In the genomic region with DNA sequence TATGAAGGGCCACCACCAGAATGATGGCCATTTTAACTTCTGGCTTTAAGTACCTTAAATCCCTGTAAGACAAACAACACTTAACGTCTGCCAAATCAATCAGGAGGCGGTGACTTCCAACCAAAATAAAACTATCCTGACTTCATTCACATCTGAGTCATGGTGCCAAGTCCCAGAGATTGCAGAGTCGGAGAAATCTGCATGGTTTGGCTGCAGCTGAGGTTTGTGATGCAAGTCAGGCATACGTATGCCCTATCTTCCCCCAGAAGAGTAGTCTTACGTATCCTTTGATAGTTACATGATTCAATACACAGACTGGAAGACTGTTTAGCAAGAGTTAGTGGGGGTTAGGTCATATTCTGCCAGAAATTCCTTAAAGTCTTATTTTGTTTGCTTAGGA, we compare ENCODE assay signal across 8 cellular contexts. TPM values are rescaled to one million over a fixed set of nuclear protein-coding genes. Genes with fewer than 3 reads are reported as not detected.
DNase-seq lines count a peak whose midpoint lies in the region; ATAC-seq and TF ChIP-seq lines count a peak whose summit lies in the region.
"Had no signal": no experiment of that assay in that cellular context is flagged by ENCODE, and none has a peak within 500 bp of the region (broad histone marks: within the 10 kb centered on the region; RNA-seq: fewer than 3 reads in every experiment).

No MANE protein-coding gene starts in this region.

- WGBS in smooth muscle cell (ENCODE audit: low lambda C conversion rate), result 13% methylated on average over 5 of the region's 5 CpGs

- H3K27me3 ChIP-seq in right atrium auricular region, result no peaks in the 10 kb centered on the region
- H3K27me3 ChIP-seq in smooth muscle cell (ENCODE audit: low read depth), result no peaks in the 10 kb centered on the region

- peak overlapping the region; percentile 94 to 99 for H3K27ac ChIP-seq in right atrium auricular region
- H3K27ac ChIP-seq in smooth muscle cell (ENCODE audit: low read depth), result peak overlapping the region; percentile 85
- H3K27ac ChIP-seq: PC-9 had no signal

- H3K9me3 ChIP-seq in right atrium auricular region (no peaks in the 10 kb centered on the region), smooth muscle cell (replicated peaks; ENCODE audit: low read depth) (no peaks in the 10 kb centered on the region)

- peaks cover 15% of the 10 kb centered on the region for H3F3A ChIP-seq in smooth muscle cell (ENCODE audit: low read depth)

- H3K79me2 ChIP-seq in smooth muscle cell (ENCODE audit: low read depth), result peaks cover 21% of the 10 kb centered on the region

- H3K27ac Mint-ChIP-seq in activated B cell treated with CpG ODN at 0.5 μM for 24 hours, result peak overlapping the region; percentile 86

- H3K4me1 Mint-ChIP-seq in activated B cell treated with CpG ODN at 0.5 μM for 24 hours, result peaks cover 76% of the 10 kb centered on the region

- TF ChIP-seq CTCF in activated B cell treated with CpG ODN at 0.5 μM for 24 hours (IDR thresholded peaks at IDR 0.05), result no peak
- no peak for TF ChIP-seq CTCF in right atrium auricular region (IDR thresholded peaks at IDR 0.05)
- no peak for TF ChIP-seq CTCF in smooth muscle cell (IDR thresholded peaks at IDR 0.05; ENCODE audit: borderline replicate concordance, insufficient read depth, poor library complexity, severe bottlenecking)

- peaks cover 4% of the 10 kb centered on the region for H3K36me3 Mint-ChIP-seq in activated B cell treated with CpG ODN at 0.5 μM for 24 hours (ENCODE audit: low read depth)

- no peaks in the 10 kb centered on the region for H3K9me3 Mint-ChIP-seq in activated B cell treated with CpG ODN at 0.5 μM for 24 hours

- peak; percentile 92 for DNase-seq in HS-5 (ENCODE audit: low read depth)
- DNase-seq in activated B cell treated with CpG ODN at 0.5 μM for 24 hours, result no peak
- DNase-seq in right atrium auricular region (ENCODE audit: low spot score), result peak; percentile 94
- no peak for DNase-seq in smooth muscle cell (lab: John Stamatoyannopoulos, UW; ENCODE audit: unreplicated experiment)
- no peak for DNase-seq in SK-N-DZ (ENCODE audit: low spot score)
- no peak for DNase-seq in COLO668 (lab: John Stamatoyannopoulos, UW; ENCODE audit: unreplicated experiment)

- no peaks in the 10 kb centered on the region for H4K20me1 ChIP-seq in smooth muscle cell (ENCODE audit: low read depth)

- H3K27me3 Mint-ChIP-seq in activated B cell treated with CpG ODN at 0.5 μM for 24 hours, result no peaks in the 10 kb centered on the region

- no peak for ATAC-seq in activated B cell treated with CpG ODN at 0.5 μM for 24 hours (ENCODE audit: low read depth)
- ATAC-seq in GM18502 (IDR thresholded peaks at IDR 0.05; ENCODE audit: poor library complexity, unreplicated experiment), result no peak

- POLR2A ChIA-PET in activated B cell treated with CpG ODN at 0.5 μM for 24 hours (lab: Charles Lee), result interaction anchor here (1.6 to 5.6 kb wide), 5 partner anchors 10 to 155 kb away, joined by 3 to 113 read pairs (median 9); a partner anchor contains a TSS

- peak overlapping the region; percentile 86 for H3K4me3 Mint-ChIP-seq in activated B cell treated with CpG ODN at 0.5 μM for 24 hours

- H3K9ac ChIP-seq in smooth muscle cell (ENCODE audit: low read depth), result peak overlapping the region; percentile 92

- H3K4me3 ChIP-seq in right atrium auricular region, result no peak overlapping the region
- peak overlapping the region; percentile 70 for H3K4me3 ChIP-seq in smooth muscle cell

- intact Hi-C loops in activated B cell treated with CpG ODN at 0.5 μM for 24 hours (cut with micrococcal nuclease), result loop anchor here (5.0 to 10.0 kb wide), 3 partner anchors 33 to 115 kb away; no protein-coding TSS in a partner anchor

- no peak overlapping the region for H2AFZ ChIP-seq in smooth muscle cell (ENCODE audit: low read depth)

- CTCF ChIA-PET in activated B cell treated with CpG ODN at 0.5 μM for 24 hours (lab: Charles Lee), result interaction anchor here (1.2 to 5.4 kb wide), 5 partner anchors 9 to 191 kb away, joined by 3 to 90 read pairs (median 9); no protein-coding TSS in a partner anchor

- H3K4me1 ChIP-seq in right atrium auricular region (peaks cover 0 to 35% of the 10 kb centered on the region in 2 donors), smooth muscle cell (ENCODE audit: low read depth) (peaks cover 24% of the 10 kb centered on the region)

- no peaks in the 10 kb centered on the region for H3K36me3 ChIP-seq in right atrium auricular region
- H3K36me3 ChIP-seq in smooth muscle cell (ENCODE audit: low read depth), result no peaks in the 10 kb centered on the region

- H3K4me2 ChIP-seq in smooth muscle cell, result peak overlapping the region; percentile 92

RNA-seq across cellular contexts. Expression of a gene that starts 1.7 kb away (rescaled TPM):
- total RNA-seq in activated B cell treated with CpG ODN at 0.5 μM for 24 hours (22.4 and 22.7 TPM in 2 replicates), right atrium auricular region (10 to 100 TPM; 22.0 to 33.7 TPM), smooth muscle cell (9.7 and 15.0 TPM in 2 replicates)
- polyA plus RNA-seq in smooth muscle cell, result 4.2 and 7.7 TPM in 2 replicates
- 49.9 and 63.1 TPM in 2 replicates for polyA plus RNA-seq in SK-N-DZ (2014; cell fraction: cytosol; rRNA removed)
- polyA plus RNA-seq in SK-N-DZ (2014; cell fraction: nucleus; rRNA removed), result 33.1 and 42.8 TPM in 2 replicates

Comparison
In these comparisons a context has a peak if more than half of its experiments do, and no peak if none do; other contexts are left out.
1. DNase-seq: peak in HS-5 (single experiment) and right atrium auricular region (single experiment); none in activated B cell treated with CpG ODN at 0.5 μM for 24 hours (single experiment), smooth muscle cell (single experiment), SK-N-DZ (single experiment) and COLO668 (single experiment).